8 cellular contexts compared by ENCODE assay signal in the genomic region with DNA sequence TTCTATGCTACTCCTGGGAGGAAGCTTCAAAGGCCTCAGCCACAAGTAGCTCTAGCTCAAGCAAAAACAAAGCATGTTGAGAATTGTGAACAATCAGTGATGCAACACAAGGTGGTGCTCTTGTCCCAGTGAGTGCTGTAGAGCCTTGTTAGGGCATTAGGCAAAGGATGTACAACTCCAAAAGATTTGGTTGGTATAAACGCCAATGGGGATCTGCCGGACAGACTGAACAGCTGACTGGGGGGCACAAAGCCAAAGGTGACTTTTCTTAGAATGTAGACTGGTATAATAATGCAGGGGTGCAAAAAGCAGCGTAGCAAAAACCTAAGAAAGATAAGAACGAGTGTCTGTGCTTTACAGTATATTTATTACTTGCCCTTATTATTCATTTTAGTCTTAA.
DNase-seq lines count a peak whose midpoint lies in the region; ATAC-seq, FAIRE-seq and TF ChIP-seq lines count a peak whose summit lies in the region.

No MANE protein-coding gene starts in this region.

- POLR2A ChIA-PET in A549 (lab: Yijun Ruan, JAX) = interaction anchor here (0.8 kb wide), 1 partner anchor 385 kb away, joined by 4 read pairs; no protein-coding TSS in a partner anchor

- peak; percentile 91 for ATAC-seq in A549

- H3K27ac ChIP-seq in A549 (no peak overlapping the region), HL-60 (replicated peaks) (no peak overlapping the region), caudate nucleus (ENCODE audit: low read depth, low read length) (no peak overlapping the region)

- TF ChIP-seq POLR2A in A549 (IDR thresholded peaks at IDR 0.05; ENCODE audit: low read length) = no peak

- no peak overlapping the region for H3K4me2 ChIP-seq in A549

- peak; percentile 86 to 88 for TF ChIP-seq RAD21 in A549 (conservative IDR thresholded peaks at IDR 0.05 in 1 of 2, IDR thresholded peaks at IDR 0.05 in 1 of 2)

- TF ChIP-seq CTCF in A549 (IDR thresholded peaks at IDR 0.05) (peak; percentile 70), GM12865 (IDR thresholded peaks at IDR 0.05; ENCODE audit: insufficient read depth, low read depth, low read length, missing control alignments) (peak; percentile 49), HL-60 (IDR thresholded peaks at IDR 0.05; ENCODE audit: insufficient read depth, low read length) (peak; percentile 27)

- no peak for FAIRE-seq in A549 (lab: Jason Lieb, UNC)

- CTCF ChIA-PET in A549 (lab: Yijun Ruan, JAX) = interaction anchor here (0.6 to 3.2 kb wide), 21 partner anchors 10 to 927 kb away, joined by 3 to 17 read pairs (median 5); no protein-coding TSS in a partner anchor

- peaks cover 3% of the 10 kb centered on the region for H3K27me3 ChIP-seq in HL-60 (ENCODE audit: insufficient read depth, poor library complexity, severe bottlenecking)

- DNase-seq in A549 (ENCODE audit: low read depth in 1 of 2, low spot score in 1 of 2) (peak; percentile 15 to 67), GM12865 (ENCODE audit: low read depth) (peak; percentile 50), HL-60 (ENCODE audit: low read depth in 1 of 2, low spot score in 1 of 2) (peak; percentile 18 to 32), NCI-H82 (lab: John Stamatoyannopoulos, UW) (peak; percentile 76), caudate nucleus (lab: John Stamatoyannopoulos, UW) (peak in 41 of 61 donors; percentile 0 to 69 (median 12)), medulla oblongata (ENCODE audit: extremely low spot score) (peak; percentile 89), NK-92 (lab: John Stamatoyannopoulos, UW; ENCODE audit: unreplicated experiment) (no peak)
- no peak for DNase-seq in NK-92 treated with Interleukin-12 subunit alpha and Interleukin-12 subunit beta, amount 100 ng/mL, for 24 hours (lab: John Stamatoyannopoulos, UW)

- WGBS in A549 (ENCODE audit: missing lambda C conversion rate) = 41% methylated on average over 4 of the region's 4 CpGs

- H3K4me3 ChIP-seq in A549 = no peak overlapping the region
- no peak overlapping the region for H3K4me3 ChIP-seq in GM12865 (ENCODE audit: low read depth, low read length)
- H3K4me3 ChIP-seq in HL-60 (replicated peaks; ENCODE audit: insufficient read depth, low read length) = no peak overlapping the region

- no peaks in the 10 kb centered on the region for H3K9me3 ChIP-seq in A549

- TF ChIP-seq EP300 in A549 (IDR thresholded peaks at IDR 0.05) = no peak

- peaks cover 21% of the 10 kb centered on the region for H3K4me1 ChIP-seq in A549

TF ChIP-seq in A549, 52 proteins besides CTCF, POLR2A, EP300 and RAD21:
- TF ChIP-seq KDM1A (IDR thresholded peaks at IDR 0.05; ENCODE audit: low read depth) (no peak), NR3C1 (IDR thresholded peaks at IDR 0.05) (no peak), FOSL2 (IDR thresholded peaks at IDR 0.05) (no peak), FOSL2 (CRISPR knock-in tag; IDR thresholded peaks at IDR 0.05) (no peak), RNF2 (IDR thresholded peaks at IDR 0.05; ENCODE audit: borderline replicate concordance, low read depth) (no peak), SMC3 (IDR thresholded peaks at IDR 0.05) (peak; percentile 84)

Comparison
In these comparisons a context has a peak if more than half of its experiments do, and no peak if none do; other contexts are left out.
1. DNase-seq: peak in A549 (2 of 2), GM12865 (single experiment), HL-60 (2 of 2), NCI-H82 (single experiment), caudate nucleus (41 of 61) and medulla oblongata (single experiment); none in NK-92 (single experiment) and NK-92 treated with Interleukin-12 subunit alpha and Interleukin-12 subunit beta, amount 100 ng/mL, for 24 hours (single experiment).
2. Peak in every context shown above with its lines, with median percentiles within 50 percentile points of each other: CTCF ChIP-seq.